Comparison of ENCODE assay signal across 1 cellular context in genomic region chr16:89599451-89599858, GRCh38.
TF ChIP-seq lines count a peak whose summit lies in the region.

No MANE protein-coding gene starts in this region.

TF ChIP-seq in H1, 55 proteins besides CTCF, POLR2A, EP300 and RAD21:
- 0 out of 2 replicates have a peak, but pooled peaks have one; percentile 20 for TF ChIP-seq TCF12 (IDR thresholded peaks at IDR 0.05; ENCODE audit: low read depth, low read length)
- TF ChIP-seq TBP (IDR thresholded peaks at IDR 0.05; ENCODE audit: low read depth, low read length) = 0 out of 2 replicates have a peak, but pooled peaks have one; percentile 15
- no peak for TF ChIP-seq CEBPB (IDR thresholded peaks at IDR 0.05; ENCODE audit: low read depth, low read length)
- no peak for TF ChIP-seq POLR2AphosphoS5 (IDR thresholded peaks at IDR 0.05; ENCODE audit: low read depth, low read length)
